Comparison of ENCODE assay signal across 3 cellular contexts in genomic region chr14:104753528-104754212, GRCh38.
TF ChIP-seq lines count a peak whose summit lies in the region.

No MANE protein-coding gene starts in this region.

TF ChIP-seq in A549, 52 proteins besides CTCF, POLR2A, EP300 and RAD21:
- no peak for TF ChIP-seq SMC3 (IDR thresholded peaks at IDR 0.05)
- no peak for TF ChIP-seq JUNB (IDR thresholded peaks at IDR 0.05)
- no peak for TF ChIP-seq FOXS1 (CRISPR knock-in tag; IDR thresholded peaks at IDR 0.05)
- TF ChIP-seq RNF2 (IDR thresholded peaks at IDR 0.05; ENCODE audit: borderline replicate concordance, low read depth): no peak
- TF ChIP-seq CHD4 (IDR thresholded peaks at IDR 0.05; ENCODE audit: borderline replicate concordance): no peak
- TF ChIP-seq ESRRA (IDR thresholded peaks at IDR 0.05; ENCODE audit: borderline replicate concordance, low read length): no peak
- no peak for TF ChIP-seq HOXB13 (CRISPR knock-in tag; IDR thresholded peaks at IDR 0.05; ENCODE audit: low read depth)
- no peak for TF ChIP-seq FOSL2 (IDR thresholded peaks at IDR 0.05)
- TF ChIP-seq FOSL2 (CRISPR knock-in tag; IDR thresholded peaks at IDR 0.05): no peak
- no peak for TF ChIP-seq ZC3H11A (IDR thresholded peaks at IDR 0.05)
- no peak for TF ChIP-seq RFX5 (IDR thresholded peaks at IDR 0.05)
- TF ChIP-seq NFE2L2 (conservative IDR thresholded peaks at IDR 0.05; ENCODE audit: low read length): no peak
- no peak for TF ChIP-seq MAZ (IDR thresholded peaks at IDR 0.05; ENCODE audit: borderline replicate concordance, low read depth, low read length)

TF ChIP-seq in IMR-90, 13 proteins besides CTCF, POLR2A, EP300 and RAD21:
- TF ChIP-seq BHLHE40 (IDR thresholded peaks at IDR 0.05; ENCODE audit: low read depth, low read length) (no peak), MAFK (IDR thresholded peaks at IDR 0.05; ENCODE audit: low read depth, low read length) (no peak), RCOR1 (IDR thresholded peaks at IDR 0.05; ENCODE audit: insufficient replicate concordance, low read length) (no peak), MXI1 (IDR thresholded peaks at IDR 0.05; ENCODE audit: borderline replicate concordance, low read depth, low read length) (no peak), FOS (IDR thresholded peaks at IDR 0.05; ENCODE audit: low read depth, low read length) (no peak), SMC3 (IDR thresholded peaks at IDR 0.05; ENCODE audit: low read depth, low read length) (no peak), NFE2L2 (IDR thresholded peaks at IDR 0.05; ENCODE audit: low read depth, low read length) (no peak), MAZ (IDR thresholded peaks at IDR 0.05; ENCODE audit: borderline replicate concordance, low read depth, low read length) (no peak), CEBPB (IDR thresholded peaks at IDR 0.05; ENCODE audit: low read depth, low read length) (no peak), CHD1 (IDR thresholded peaks at IDR 0.05; ENCODE audit: low read depth, low read length) (no peak), RFX5 (IDR thresholded peaks at IDR 0.05; ENCODE audit: low read depth, low read length) (no peak)
- TF ChIP-seq, protein P1, sequence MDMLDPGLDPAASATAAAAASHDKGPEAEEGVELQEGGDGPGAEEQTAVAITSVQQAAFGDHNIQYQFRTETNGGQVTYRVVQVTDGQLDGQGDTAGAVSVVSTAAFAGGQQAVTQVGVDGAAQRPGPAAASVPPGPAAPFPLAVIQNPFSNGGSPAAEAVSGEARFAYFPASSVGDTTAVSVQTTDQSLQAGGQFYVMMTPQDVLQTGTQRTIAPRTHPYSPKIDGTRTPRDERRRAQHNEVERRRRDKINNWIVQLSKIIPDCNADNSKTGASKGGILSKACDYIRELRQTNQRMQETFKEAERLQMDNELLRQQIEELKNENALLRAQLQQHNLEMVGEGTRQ (IDR thresholded peaks at IDR 0.05; ENCODE audit: low read depth, low read length): no peak
- TF ChIP-seq, protein P2, sequence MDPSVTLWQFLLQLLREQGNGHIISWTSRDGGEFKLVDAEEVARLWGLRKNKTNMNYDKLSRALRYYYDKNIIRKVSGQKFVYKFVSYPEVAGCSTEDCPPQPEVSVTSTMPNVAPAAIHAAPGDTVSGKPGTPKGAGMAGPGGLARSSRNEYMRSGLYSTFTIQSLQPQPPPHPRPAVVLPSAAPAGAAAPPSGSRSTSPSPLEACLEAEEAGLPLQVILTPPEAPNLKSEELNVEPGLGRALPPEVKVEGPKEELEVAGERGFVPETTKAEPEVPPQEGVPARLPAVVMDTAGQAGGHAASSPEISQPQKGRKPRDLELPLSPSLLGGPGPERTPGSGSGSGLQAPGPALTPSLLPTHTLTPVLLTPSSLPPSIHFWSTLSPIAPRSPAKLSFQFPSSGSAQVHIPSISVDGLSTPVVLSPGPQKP (IDR thresholded peaks at IDR 0.05; ENCODE audit: borderline replicate concordance, low read depth, low read length): no peak
TF ChIP-seq in IMR-90: peak in this region for 0.

TF ChIP-seq in HepG2, 621 proteins besides CTCF, POLR2A, EP300 and RAD21 (continues in another document):
- TF ChIP-seq MED13 (CRISPR knock-in tag; IDR thresholded peaks at IDR 0.05) (0 out of 2 replicates have a peak, but pooled peaks have one; percentile 12), ZNF251 (CRISPR knock-in tag; IDR thresholded peaks at IDR 0.05) (0 out of 2 replicates have a peak, but pooled peaks have one; percentile 15), ZNF781 (CRISPR knock-in tag; IDR thresholded peaks at IDR 0.05; ENCODE audit: borderline replicate concordance, not compliant biosample characterization) (peak; percentile 15), ZIK1 (CRISPR knock-in tag; IDR thresholded peaks at IDR 0.05; ENCODE audit: borderline replicate concordance, low read depth) (0 out of 2 replicates have a peak, but pooled peaks have one; percentile 16), ZNF30 (CRISPR knock-in tag; IDR thresholded peaks at IDR 0.05) (peak; percentile 28; the same call in 1 of the 2 replicates), POGK (CRISPR knock-in tag; conservative IDR thresholded peaks at IDR 0.05) (0 out of 2 replicates have a peak, but pooled peaks have one; percentile 0), ZNF20 (CRISPR knock-in tag; IDR thresholded peaks at IDR 0.05) (peak; percentile 9; the same call in 1 of the 2 replicates), ZNF230 (CRISPR knock-in tag; IDR thresholded peaks at IDR 0.05) (0 out of 2 replicates have a peak, but pooled peaks have one; percentile 6), TGIF2 (CRISPR knock-in tag; IDR thresholded peaks at IDR 0.05) (0 out of 2 replicates have a peak, but pooled peaks have one; percentile 11), ZNF556 (CRISPR knock-in tag; IDR thresholded peaks at IDR 0.05; ENCODE audit: borderline replicate concordance) (no peak; the same call in 1 of the 2 replicates), U2AF1 (optimal IDR thresholded peaks at IDR 0.05; ENCODE audit: low read depth, low read length) (peak; percentile 11), NFKBIZ (CRISPR knock-in tag; IDR thresholded peaks at IDR 0.05) (no peak), DZIP1 (CRISPR knock-in tag; IDR thresholded peaks at IDR 0.05) (0 out of 2 replicates have a peak, but pooled peaks have one; percentile 5), MAFG (CRISPR knock-in tag; IDR thresholded peaks at IDR 0.05) (0 out of 2 replicates have a peak, but pooled peaks have one; percentile 41), HNF1A (IDR thresholded peaks at IDR 0.05; ENCODE audit: low read depth) (no peak), HNF1A (CRISPR knock-in tag; IDR thresholded peaks at IDR 0.05; ENCODE audit: borderline replicate concordance) (0 out of 2 replicates have a peak, but pooled peaks have one; percentile 5), ZNF296 (CRISPR knock-in tag; conservative IDR thresholded peaks at IDR 0.05) (no peak), NFATC3 (CRISPR knock-in tag; IDR thresholded peaks at IDR 0.05) (0 out of 2 replicates have a peak, but pooled peaks have one; percentile 54), ZNF34 (CRISPR knock-in tag; IDR thresholded peaks at IDR 0.05; ENCODE audit: borderline replicate concordance) (peak; percentile 10; the same call in 1 of the 2 replicates), NFKB2 (CRISPR knock-in tag; IDR thresholded peaks at IDR 0.05; ENCODE audit: borderline replicate concordance) (no peak), THAP8 (CRISPR knock-in tag; IDR thresholded peaks at IDR 0.05; ENCODE audit: borderline replicate concordance) (peak; percentile 96; the same call in 1 of the 2 replicates), HDAC1 (CRISPR knock-in tag; IDR thresholded peaks at IDR 0.05) (peak; percentile 33; the same call in 1 of the 2 replicates), ZNF501 (CRISPR knock-in tag; IDR thresholded peaks at IDR 0.05) (0 out of 2 replicates have a peak, but pooled peaks have one; percentile 4), REL (CRISPR knock-in tag; conservative IDR thresholded peaks at IDR 0.05) (0 out of 2 replicates have a peak, but pooled peaks have one; percentile 18), ZNF607 (CRISPR knock-in tag; IDR thresholded peaks at IDR 0.05; ENCODE audit: borderline replicate concordance) (peak; percentile 46; the same call in 1 of the 2 replicates)
- TF ChIP-seq, protein P3, sequence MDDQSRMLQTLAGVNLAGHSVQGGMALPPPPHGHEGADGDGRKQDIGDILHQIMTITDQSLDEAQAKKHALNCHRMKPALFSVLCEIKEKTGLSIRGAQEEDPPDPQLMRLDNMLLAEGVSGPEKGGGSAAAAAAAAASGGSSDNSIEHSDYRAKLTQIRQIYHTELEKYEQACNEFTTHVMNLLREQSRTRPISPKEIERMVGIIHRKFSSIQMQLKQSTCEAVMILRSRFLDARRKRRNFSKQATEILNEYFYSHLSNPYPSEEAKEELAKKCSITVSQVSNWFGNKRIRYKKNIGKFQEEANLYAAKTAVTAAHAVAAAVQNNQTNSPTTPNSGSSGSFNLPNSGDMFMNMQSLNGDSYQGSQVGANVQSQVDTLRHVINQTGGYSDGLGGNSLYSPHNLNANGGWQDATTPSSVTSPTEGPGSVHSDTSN (CRISPR knock-in tag; IDR thresholded peaks at IDR 0.05; ENCODE audit: borderline replicate concordance): no peak
- TF ChIP-seq, protein P4, sequence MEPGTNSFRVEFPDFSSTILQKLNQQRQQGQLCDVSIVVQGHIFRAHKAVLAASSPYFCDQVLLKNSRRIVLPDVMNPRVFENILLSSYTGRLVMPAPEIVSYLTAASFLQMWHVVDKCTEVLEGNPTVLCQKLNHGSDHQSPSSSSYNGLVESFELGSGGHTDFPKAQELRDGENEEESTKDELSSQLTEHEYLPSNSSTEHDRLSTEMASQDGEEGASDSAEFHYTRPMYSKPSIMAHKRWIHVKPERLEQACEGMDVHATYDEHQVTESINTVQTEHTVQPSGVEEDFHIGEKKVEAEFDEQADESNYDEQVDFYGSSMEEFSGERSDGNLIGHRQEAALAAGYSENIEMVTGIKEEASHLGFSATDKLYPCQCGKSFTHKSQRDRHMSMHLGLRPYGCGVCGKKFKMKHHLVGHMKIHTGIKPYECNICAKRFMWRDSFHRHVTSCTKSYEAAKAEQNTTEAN (CRISPR knock-in tag; conservative IDR thresholded peaks at IDR 0.05): no peak
- TF ChIP-seq, protein P5, sequence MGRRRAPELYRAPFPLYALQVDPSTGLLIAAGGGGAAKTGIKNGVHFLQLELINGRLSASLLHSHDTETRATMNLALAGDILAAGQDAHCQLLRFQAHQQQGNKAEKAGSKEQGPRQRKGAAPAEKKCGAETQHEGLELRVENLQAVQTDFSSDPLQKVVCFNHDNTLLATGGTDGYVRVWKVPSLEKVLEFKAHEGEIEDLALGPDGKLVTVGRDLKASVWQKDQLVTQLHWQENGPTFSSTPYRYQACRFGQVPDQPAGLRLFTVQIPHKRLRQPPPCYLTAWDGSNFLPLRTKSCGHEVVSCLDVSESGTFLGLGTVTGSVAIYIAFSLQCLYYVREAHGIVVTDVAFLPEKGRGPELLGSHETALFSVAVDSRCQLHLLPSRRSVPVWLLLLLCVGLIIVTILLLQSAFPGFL (CRISPR knock-in tag; IDR thresholded peaks at IDR 0.05): 0 out of 2 replicates have a peak, but pooled peaks have one; percentile 69
